8 cellular contexts compared by ENCODE assay signal in genomic region chr19:40403262-40403984, GRCh38. TPM values are rescaled to one million over a fixed set of nuclear protein-coding genes. Genes with fewer than 3 reads are reported as not detected.
A peak's percentile ranks its signal among the peaks of the same experiment; 100 is the strongest.
DNase-seq lines count a peak whose midpoint lies in the region; ATAC-seq and TF ChIP-seq lines count a peak whose summit lies in the region.

No MANE protein-coding gene starts in this region.

- H3K27me3 ChIP-seq in SJSA1 (replicated peaks), result no peaks in the 10 kb centered on the region
- H3K27me3 ChIP-seq in osteoblast (ENCODE audit: insufficient read depth, low read length), result no peaks in the 10 kb centered on the region
- H3K27me3 ChIP-seq in thyroid gland, result no peaks in the 10 kb centered on the region

- WGBS in thyroid gland, 2 donors, result 1 to 2% methylated on average over 23 to 27 of the region's 41 CpGs

- peak overlapping the region; percentile 42 for H3K4me3 ChIP-seq in SJSA1
- peak overlapping the region; percentile 74 for H3K4me3 ChIP-seq in osteoblast (ENCODE audit: insufficient read depth, low read length)
- peak overlapping the region in 2 of 3 donors; percentile 11 to 53 for H3K4me3 ChIP-seq in thyroid gland (replicated peaks in 1 of 3)

- DNase-seq in DMS 273 (lab: John Stamatoyannopoulos, UW; ENCODE audit: unreplicated experiment) (peak; percentile 89), KBM-7 (peak; percentile 75), SJSA1 (ENCODE audit: low read depth in 1 of 2, low spot score in 2 of 2) (peak; percentile 69 to 97), germinal center (ENCODE audit: low spot score) (peak; percentile 96), osteoblast (ENCODE audit: insufficient read length, low spot score, missing footprints) (peak; percentile 100), thyroid gland (peak; percentile 90 to 92)
- peak; percentile 49 for DNase-seq in activated gamma-delta T cell treated with anti-CD3 and anti-CD28 coated beads, Interleukin-2, amount 50 U/mL, for 16 hours (ENCODE audit: low read depth)

- H3K27ac ChIP-seq in SJSA1 (no peak overlapping the region), osteoblast (ENCODE audit: low read depth, low read length) (no peak overlapping the region), thyroid gland (peak overlapping the region; percentile 63 to 89 (median 63))

- H3K4me2 ChIP-seq in osteoblast (ENCODE audit: insufficient read depth, low read length), result peak overlapping the region; percentile 84

- peak overlapping the region; percentile 86 for H2AFZ ChIP-seq in osteoblast (ENCODE audit: low read length)

- in situ Hi-C loops in KBM-7 (cut with MboI; ENCODE audit: low pct_unique_long_range_greater_than_20kb, low sequenced_read_pairs), result no loop called here

- ATAC-seq in GM21528 (IDR thresholded peaks at IDR 0.05; ENCODE audit: low FRiP score, unreplicated experiment), result peak; percentile 64

- H3K9me3 ChIP-seq in SJSA1 (replicated peaks), result no peaks in the 10 kb centered on the region
- no peaks in the 10 kb centered on the region for H3K9me3 ChIP-seq in osteoblast (ENCODE audit: low read depth, low read length)
- H3K9me3 ChIP-seq in thyroid gland, result no peaks in the 10 kb centered on the region

- intact Hi-C loops in thyroid gland (cut with DNase I), result no loop called here

- H3K4me1 ChIP-seq in SJSA1 (replicated peaks) (peaks cover 6% of the 10 kb centered on the region), osteoblast (ENCODE audit: insufficient read depth, low read length) (peaks cover 5% of the 10 kb centered on the region), thyroid gland (peaks cover 4 to 8% of the 10 kb centered on the region in 2 donors)

- H3K36me3 ChIP-seq in SJSA1 (no peaks in the 10 kb centered on the region), osteoblast (ENCODE audit: insufficient read depth, low read length) (no peaks in the 10 kb centered on the region), thyroid gland (no peaks in the 10 kb centered on the region)

- TF ChIP-seq POLR2A in thyroid gland (IDR thresholded peaks at IDR 0.05), result no peak

- no peak for TF ChIP-seq CTCF in osteoblast (IDR thresholded peaks at IDR 0.05; ENCODE audit: extremely low read depth, low read depth, low read length)
- TF ChIP-seq CTCF in thyroid gland (IDR thresholded peaks at IDR 0.05), result peak in 1 of 6 experiments; percentile 23

- H3K79me2 ChIP-seq in osteoblast (ENCODE audit: insufficient read depth, low read length), result no peaks in the 10 kb centered on the region

- no peaks in the 10 kb centered on the region for H4K20me1 ChIP-seq in osteoblast (ENCODE audit: insufficient read depth, low read length)

RNA-seq across cellular contexts. Expression of gene PRX, which starts 9.8 kb away (rescaled TPM):
- total RNA-seq in SJSA1 (2014; rRNA removed; shearing (Covaris generic)), result 0.88 and 2.4 TPM in 2 replicates
- total RNA-seq in osteoblast (2.7 and 3.3 TPM in 2 replicates), thyroid gland (10 to 100 TPM in 2 of 4 donors, 1 to 10 TPM in 2; 7.3 to 27.5 (median 10.3) TPM)

RNA-seq across cellular contexts. Expression of gene HIPK4, which starts 13.4 kb away (rescaled TPM):
- total RNA-seq in SJSA1 (2014; rRNA removed; shearing (Covaris generic)), result 0.08 TPM in 1 of 2 replicates, not detected in the other
- 0.29 and 0.36 TPM in 2 replicates for total RNA-seq in osteoblast
- total RNA-seq in thyroid gland, result under 1 TPM in 2 of 4 donors, not detected in 2; 0.22 to 0.27 TPM

RNA-seq across cellular contexts. Expression of gene SERTAD1, which starts 22.4 kb away (rescaled TPM):
- 25.7 and 38.1 TPM in 2 replicates for total RNA-seq in SJSA1 (2014; rRNA removed; shearing (Covaris generic))
- total RNA-seq in osteoblast, result 15.2 and 15.3 TPM in 2 replicates
- total RNA-seq in thyroid gland, result 10 to 100 TPM; 12.6 to 19.9 (median 15.1) TPM

RNA-seq across cellular contexts. Expression of gene SERTAD3, which starts 40.7 kb away (rescaled TPM):
- 16.1 and 16.3 TPM in 2 replicates for total RNA-seq in SJSA1 (2014; rRNA removed; shearing (Covaris generic))
- total RNA-seq in osteoblast (21.2 and 23.5 TPM in 2 replicates), thyroid gland (10 to 100 TPM; 15.6 to 25.2 (median 20.4) TPM)

RNA-seq across cellular contexts. Expression of gene PLD3, which starts 54.9 kb away (rescaled TPM):
- total RNA-seq in SJSA1 (2014; rRNA removed; shearing (Covaris generic)), result 208 and 270 TPM in 2 replicates
- total RNA-seq in osteoblast, result 136 and 239 TPM in 2 replicates
- total RNA-seq in thyroid gland, result 100 to 1,000 TPM; 151 to 258 (median 244) TPM

Comparison
In these comparisons a context has a peak if more than half of its experiments do, and no peak if none do; other contexts are left out.
1. DNase-seq: peak in every context shown above with its lines; median percentile 100 in osteoblast; 96 in germinal center; 91 in thyroid gland; 89 in DMS 273; 83 in SJSA1; 75 in KBM-7; 49 in activated gamma-delta T cell treated with anti-CD3 and anti-CD28 coated beads, Interleukin-2, amount 50 U/mL, for 16 hours.
2. H3K27ac ChIP-seq: peak in thyroid gland (3 of 3); none in SJSA1 (single experiment) and osteoblast (single experiment).
3. Peak in every context shown above with its lines, with median percentiles within 50 percentile points of each other: H3K4me3 ChIP-seq.